In the genomic region with DNA sequence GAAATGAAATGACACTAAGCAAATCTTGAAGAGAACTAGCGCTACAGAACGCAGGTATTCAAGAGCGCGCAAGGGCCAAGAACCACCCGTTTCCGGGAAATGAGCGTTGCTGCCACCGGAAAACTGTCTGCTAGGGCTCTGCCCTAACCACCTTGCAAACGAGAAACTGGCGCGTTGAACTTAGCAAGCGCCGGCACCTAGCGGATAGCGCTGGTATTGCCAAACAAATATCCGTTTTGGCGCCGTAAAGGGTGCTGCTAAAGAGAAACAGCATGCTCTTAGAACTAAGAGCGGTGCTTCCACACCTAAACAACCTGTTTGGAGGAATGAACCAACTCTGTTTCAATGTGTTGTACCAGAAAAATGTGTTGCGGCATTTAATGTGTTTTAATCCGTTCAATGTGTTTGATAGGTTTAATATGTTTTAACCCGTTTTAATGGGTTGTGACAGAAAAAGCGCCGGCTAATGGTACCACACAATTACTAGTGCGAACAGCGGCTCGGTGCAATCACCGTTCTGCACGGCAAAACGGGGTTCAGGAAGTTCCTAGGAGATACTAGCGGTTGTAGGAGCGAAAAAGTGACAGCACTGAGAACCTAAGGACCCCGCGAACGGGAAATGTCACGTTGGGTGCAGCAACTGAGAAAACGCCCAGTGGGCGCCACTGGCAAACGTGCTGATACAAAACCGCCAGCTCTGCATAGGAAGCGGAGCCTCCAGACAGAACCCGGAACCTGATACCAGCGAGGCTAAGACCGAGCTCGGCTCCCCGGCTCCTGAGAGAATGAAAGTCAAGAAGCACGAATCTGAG, we compare ENCODE assay signal across 8 cellular contexts. TPM values are rescaled to one million over a fixed set of nuclear protein-coding genes. Genes with fewer than 3 reads are reported as not detected.
DNase-seq lines count a peak whose midpoint lies in the region; ATAC-seq, FAIRE-seq and TF ChIP-seq lines count a peak whose summit lies in the region.

A gene with protein sequence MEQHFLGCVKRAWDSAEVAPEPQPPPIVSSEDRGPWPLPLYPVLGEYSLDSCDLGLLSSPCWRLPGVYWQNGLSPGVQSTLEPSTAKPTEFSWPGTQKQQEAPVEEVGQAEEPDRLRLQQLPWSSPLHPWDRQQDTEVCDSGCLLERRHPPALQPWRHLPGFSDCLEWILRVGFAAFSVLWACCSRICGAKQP (minus strand): TSS at position 33 of the 812 bp plus-strand sequence. CDS start 273 bp downstream, outside the sequence.

- H3K36me3 ChIP-seq in ascending aorta (no peaks in the 10 kb centered on the region), sigmoid colon (no peaks in the 10 kb centered on the region)

- peaks cover 46% of the 10 kb centered on the region for H3K4me1 Mint-ChIP-seq in T-helper 2 cell treated with Interferon-gamma antibody and Interleukin-4, amounts not matched to agents 5 μg/mL and 100 μg/mL, for 36 hours (ENCODE audit: low read depth)

- H3K4me3 ChIP-seq in ascending aorta (peak within 1 kb of the TSS; percentile 64 to 91), sigmoid colon (peak within 1 kb of the TSS; percentile 60 to 67 (median 64))

- H3K9me3 ChIP-seq in ascending aorta: peaks cover 0 to 8% of the 10 kb centered on the region in 2 donors
- H3K9me3 ChIP-seq in sigmoid colon: no peaks in the 10 kb centered on the region

- no peak for FAIRE-seq in H54 (lab: Jason Lieb, UNC)

- TF ChIP-seq POLR2A in sigmoid colon (IDR thresholded peaks at IDR 0.05) (peak in 1 of 2 donors; percentile 12), H54 (IDR thresholded peaks at IDR 0.05; ENCODE audit: low read depth, low read length) (no peak)

- TF ChIP-seq EP300 in sigmoid colon (IDR thresholded peaks at IDR 0.05): no peak

- ATAC-seq in GM18502 (IDR thresholded peaks at IDR 0.05; ENCODE audit: poor library complexity, unreplicated experiment) (peak; percentile 53), HG02973 (IDR thresholded peaks at IDR 0.05; ENCODE audit: unreplicated experiment) (peak; percentile 42)

- 2 to 3% methylated on average over 47 of the region's 47 CpGs for WGBS in sigmoid colon, 2 donors

- H3K27ac Mint-ChIP-seq in T-helper 2 cell treated with Interferon-gamma antibody and Interleukin-4, amounts not matched to agents 5 μg/mL and 100 μg/mL, for 36 hours: peak within 1 kb of the TSS; percentile 96

- TF ChIP-seq CTCF in ascending aorta (IDR thresholded peaks at IDR 0.05) (peak; percentile 58 to 74 (median 66)), sigmoid colon (IDR thresholded peaks at IDR 0.05) (peak; percentile 49 to 78 (median 62))

- intact Hi-C loops in ascending aorta (cut with DNase I): loop anchor here (1.0 to 5.0 kb wide), 6 partner anchors 22 to 131 kb away; no protein-coding TSS in a partner anchor
- intact Hi-C loops in sigmoid colon (cut with DNase I): loop anchor here (1.0 to 5.0 kb wide), 6 partner anchors 20 to 133 kb away; no protein-coding TSS in a partner anchor

- H3K27ac ChIP-seq in ascending aorta: peak within 1 kb of the TSS; percentile 96 to 99
- peak within 1 kb of the TSS; percentile 89 to 92 (median 89) for H3K27ac ChIP-seq in sigmoid colon

- DNase-seq in NCI-H2029 (lab: John Stamatoyannopoulos, UW) (peak; percentile 97), ascending aorta (ENCODE audit: low spot score in 2 of 2) (peak in 1 of 2 donors; percentile 93), hypothalamus (lab: John Stamatoyannopoulos, UW) (peak in 43 of 51 donors; percentile 6 to 76 (median 50)), sigmoid colon (peak; percentile 92), H54 (ENCODE audit: insufficient read length, low spot score) (no peak)
- peak; percentile 94 for DNase-seq in T-helper 2 cell treated with Interferon-gamma antibody and Interleukin-4, amounts not matched to agents 5 μg/mL and 100 μg/mL, for 36 hours (ENCODE audit: low spot score)

- peaks cover 31% of the 10 kb centered on the region for H3K36me3 Mint-ChIP-seq in T-helper 2 cell treated with Interferon-gamma antibody and Interleukin-4, amounts not matched to agents 5 μg/mL and 100 μg/mL, for 36 hours (ENCODE audit: low read depth)

- H3K27me3 Mint-ChIP-seq in T-helper 2 cell treated with Interferon-gamma antibody and Interleukin-4, amounts not matched to agents 5 μg/mL and 100 μg/mL, for 36 hours (ENCODE audit: low read depth): no peaks in the 10 kb centered on the region

- peaks cover 0 to 2% of the 10 kb centered on the region in 2 donors for H3K4me1 ChIP-seq in ascending aorta
- H3K4me1 ChIP-seq in sigmoid colon: peaks cover 0 to 47% (median 31%) of the 10 kb centered on the region in 4 donors

- peak within 1 kb of the TSS; percentile 93 for H3K4me3 Mint-ChIP-seq in T-helper 2 cell treated with Interferon-gamma antibody and Interleukin-4, amounts not matched to agents 5 μg/mL and 100 μg/mL, for 36 hours

- H3K9me3 Mint-ChIP-seq in T-helper 2 cell treated with Interferon-gamma antibody and Interleukin-4, amounts not matched to agents 5 μg/mL and 100 μg/mL, for 36 hours: no peaks in the 10 kb centered on the region

- H3K27me3 ChIP-seq in ascending aorta (no peaks in the 10 kb centered on the region), sigmoid colon (peaks cover 20 to 89% (median 50%) of the 10 kb centered on the region in 3 donors)

RNA-seq across cellular contexts. Expression of the gene that starts here (rescaled TPM):
- total RNA-seq in ascending aorta (5.1 TPM), sigmoid colon (1 to 10 TPM; 1.8 to 4.4 (median 3.7) TPM)
- 10 to 100 TPM in 1 of 3 donors, 1 to 10 TPM in 1, under 1 TPM in 1; 0.69 to 12.4 (median 1.8) TPM for polyA plus RNA-seq in sigmoid colon
